1 cellular context compared by ENCODE assay signal in the genomic region with DNA sequence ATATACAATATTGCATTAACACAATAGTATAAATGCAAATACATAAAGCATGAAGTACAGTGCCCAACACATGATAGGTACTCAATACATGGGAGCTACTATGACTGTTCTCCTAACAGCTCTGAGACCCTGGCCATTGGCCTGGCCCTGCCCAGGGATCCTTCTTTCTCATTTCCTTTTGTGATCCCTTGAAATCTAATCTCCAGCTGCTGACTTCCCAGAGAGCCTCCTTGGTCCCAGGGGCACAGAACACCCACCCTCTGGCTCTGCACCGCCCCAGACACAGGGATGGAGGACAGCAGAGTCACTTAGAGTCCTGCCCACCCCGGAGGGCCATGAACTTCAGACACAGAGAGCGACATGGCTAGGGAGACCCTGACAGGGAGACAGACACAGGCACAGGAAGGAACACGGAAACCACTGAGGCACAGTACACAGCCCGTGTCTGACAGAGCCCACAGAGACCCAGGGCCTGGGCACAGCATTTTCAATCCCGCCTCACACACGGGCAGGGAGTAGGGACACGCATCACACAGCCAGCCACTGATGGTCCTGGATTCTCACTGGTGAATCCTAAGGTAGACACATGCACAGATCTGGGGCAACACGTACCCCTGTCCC.
TF ChIP-seq lines count a peak whose summit lies in the region.

No MANE protein-coding gene starts in this region.

TF ChIP-seq in GM23338, 12 proteins besides CTCF, POLR2A, EP300 and RAD21 (continued from another document):
- TF ChIP-seq, protein P1, sequence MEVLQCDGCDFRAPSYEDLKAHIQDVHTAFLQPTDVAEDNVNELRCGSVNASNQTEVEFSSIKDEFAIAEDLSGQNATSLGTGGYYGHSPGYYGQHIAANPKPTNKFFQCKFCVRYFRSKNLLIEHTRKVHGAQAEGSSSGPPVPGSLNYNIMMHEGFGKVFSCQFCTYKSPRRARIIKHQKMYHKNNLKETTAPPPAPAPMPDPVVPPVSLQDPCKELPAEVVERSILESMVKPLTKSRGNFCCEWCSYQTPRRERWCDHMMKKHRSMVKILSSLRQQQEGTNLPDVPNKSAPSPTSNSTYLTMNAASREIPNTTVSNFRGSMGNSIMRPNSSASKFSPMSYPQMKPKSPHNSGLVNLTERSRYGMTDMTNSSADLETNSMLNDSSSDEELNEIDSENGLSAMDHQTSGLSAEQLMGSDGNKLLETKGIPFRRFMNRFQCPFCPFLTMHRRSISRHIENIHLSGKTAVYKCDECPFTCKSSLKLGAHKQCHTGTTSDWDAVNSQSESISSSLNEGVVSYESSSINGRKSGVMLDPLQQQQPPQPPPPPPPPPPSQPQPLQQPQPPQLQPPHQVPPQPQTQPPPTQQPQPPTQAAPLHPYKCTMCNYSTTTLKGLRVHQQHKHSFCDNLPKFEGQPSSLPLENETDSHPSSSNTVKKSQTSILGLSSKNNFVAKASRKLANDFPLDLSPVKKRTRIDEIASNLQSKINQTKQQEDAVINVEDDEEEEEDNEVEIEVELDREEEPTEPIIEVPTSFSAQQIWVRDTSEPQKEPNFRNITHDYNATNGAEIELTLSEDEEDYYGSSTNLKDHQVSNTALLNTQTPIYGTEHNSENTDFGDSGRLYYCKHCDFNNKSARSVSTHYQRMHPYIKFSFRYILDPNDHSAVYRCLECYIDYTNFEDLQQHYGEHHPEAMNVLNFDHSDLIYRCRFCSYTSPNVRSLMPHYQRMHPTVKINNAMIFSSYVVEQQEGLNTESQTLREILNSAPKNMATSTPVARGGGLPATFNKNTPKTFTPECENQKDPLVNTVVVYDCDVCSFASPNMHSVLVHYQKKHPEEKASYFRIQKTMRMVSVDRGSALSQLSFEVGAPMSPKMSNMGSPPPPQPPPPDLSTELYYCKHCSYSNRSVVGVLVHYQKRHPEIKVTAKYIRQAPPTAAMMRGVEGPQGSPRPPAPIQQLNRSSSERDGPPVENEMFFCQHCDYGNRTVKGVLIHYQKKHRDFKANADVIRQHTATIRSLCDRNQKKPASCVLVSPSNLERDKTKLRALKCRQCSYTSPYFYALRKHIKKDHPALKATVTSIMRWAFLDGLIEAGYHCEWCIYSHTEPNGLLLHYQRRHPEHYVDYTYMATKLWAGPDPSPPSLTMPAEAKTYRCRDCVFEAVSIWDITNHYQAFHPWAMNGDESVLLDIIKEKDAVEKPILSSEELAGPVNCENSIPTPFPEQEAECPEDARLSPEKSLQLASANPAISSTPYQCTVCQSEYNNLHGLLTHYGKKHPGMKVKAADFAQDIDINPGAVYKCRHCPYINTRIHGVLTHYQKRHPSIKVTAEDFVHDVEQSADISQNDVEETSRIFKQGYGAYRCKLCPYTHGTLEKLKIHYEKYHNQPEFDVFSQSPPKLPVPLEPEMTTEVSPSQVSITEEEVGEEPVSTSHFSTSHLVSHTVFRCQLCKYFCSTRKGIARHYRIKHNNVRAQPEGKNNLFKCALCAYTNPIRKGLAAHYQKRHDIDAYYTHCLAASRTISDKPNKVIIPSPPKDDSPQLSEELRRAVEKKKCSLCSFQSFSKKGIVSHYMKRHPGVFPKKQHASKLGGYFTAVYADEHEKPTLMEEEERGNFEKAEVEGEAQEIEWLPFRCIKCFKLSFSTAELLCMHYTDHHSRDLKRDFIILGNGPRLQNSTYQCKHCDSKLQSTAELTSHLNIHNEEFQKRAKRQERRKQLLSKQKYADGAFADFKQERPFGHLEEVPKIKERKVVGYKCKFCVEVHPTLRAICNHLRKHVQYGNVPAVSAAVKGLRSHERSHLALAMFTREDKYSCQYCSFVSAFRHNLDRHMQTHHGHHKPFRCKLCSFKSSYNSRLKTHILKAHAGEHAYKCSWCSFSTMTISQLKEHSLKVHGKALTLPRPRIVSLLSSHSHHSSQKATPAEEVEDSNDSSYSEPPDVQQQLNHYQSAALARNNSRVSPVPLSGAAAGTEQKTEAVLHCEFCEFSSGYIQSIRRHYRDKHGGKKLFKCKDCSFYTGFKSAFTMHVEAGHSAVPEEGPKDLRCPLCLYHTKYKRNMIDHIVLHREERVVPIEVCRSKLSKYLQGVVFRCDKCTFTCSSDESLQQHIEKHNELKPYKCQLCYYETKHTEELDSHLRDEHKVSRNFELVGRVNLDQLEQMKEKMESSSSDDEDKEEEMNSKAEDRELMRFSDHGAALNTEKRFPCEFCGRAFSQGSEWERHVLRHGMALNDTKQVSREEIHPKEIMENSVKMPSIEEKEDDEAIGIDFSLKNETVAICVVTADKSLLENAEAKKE (CRISPR knock-in tag; IDR thresholded peaks at IDR 0.05), result no peak
- TF ChIP-seq CREB1 (CRISPR knock-in tag; IDR thresholded peaks at IDR 0.05; ENCODE audit: low read depth), result no peak
TF ChIP-seq in GM23338: peak in this region for 0.
